8 cellular contexts compared by ENCODE assay signal in the genomic region with DNA sequence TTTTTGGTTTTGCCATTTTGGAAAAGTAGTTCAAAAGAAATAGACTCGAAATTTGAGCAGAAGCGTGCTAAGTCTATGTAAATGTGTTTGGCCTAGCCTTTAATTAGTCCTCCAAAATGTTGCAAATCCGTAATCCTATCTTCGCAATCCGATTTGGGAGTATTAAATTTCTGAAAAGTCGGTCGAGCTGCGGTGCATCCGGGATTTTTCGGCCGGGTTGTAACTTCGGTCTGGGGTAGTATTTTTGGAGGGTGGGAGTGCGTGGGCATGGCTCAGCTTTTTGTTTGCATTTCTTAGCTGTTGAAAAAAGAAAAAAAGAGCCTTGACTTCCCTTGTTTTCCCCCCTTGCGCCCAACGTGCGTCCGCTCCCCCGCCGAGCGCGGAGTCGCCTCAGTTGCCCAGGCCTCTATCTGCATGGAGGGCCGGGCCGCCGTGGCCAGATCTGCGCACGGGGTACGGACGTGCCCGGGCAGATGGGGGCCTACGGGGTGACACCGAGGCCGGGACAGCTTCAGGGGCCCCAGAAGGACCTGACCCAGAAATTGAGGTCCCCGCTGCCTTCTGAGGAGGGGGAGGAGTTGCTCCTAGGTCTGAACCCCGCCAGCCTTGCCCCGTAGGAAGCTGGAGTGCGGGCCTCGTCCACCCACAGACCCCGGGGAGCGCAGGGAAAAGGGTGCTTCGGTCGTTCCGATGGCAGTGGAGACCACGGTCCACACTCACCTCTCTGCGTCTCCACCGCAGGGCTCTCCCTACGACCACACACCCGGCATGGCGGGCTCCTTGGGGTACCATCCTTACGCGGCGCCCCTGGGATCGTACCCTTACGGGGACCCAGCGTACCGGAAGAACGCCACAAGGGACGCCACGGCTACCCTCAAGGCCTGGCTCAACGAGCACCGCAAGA. TPM values are rescaled to one million over a fixed set of nuclear protein-coding genes. Genes with fewer than 3 reads are reported as not detected.
A peak's percentile ranks its signal among the peaks of the same experiment; 100 is the strongest.
DNase-seq lines count a peak whose midpoint lies in the region; ATAC-seq and TF ChIP-seq lines count a peak whose summit lies in the region.

No MANE protein-coding gene starts in this region.

- TF ChIP-seq CTCF in GM13976 (IDR thresholded peaks at IDR 0.05; ENCODE audit: borderline replicate concordance, control extremely low read depth, extremely low read depth, insufficient read depth, missing control alignments): no peak
- TF ChIP-seq CTCF in PC-9 (conservative IDR thresholded peaks at IDR 0.05): no peak
- TF ChIP-seq CTCF in esophagus muscularis mucosa (IDR thresholded peaks at IDR 0.05): no peak

- WGBS in esophagus muscularis mucosa: 14% methylated on average over 41 of the region's 61 CpGs

- no peaks in the 10 kb centered on the region; the same call in 1 of the 2 replicates for H3F3A ChIP-seq in PC-9 (ENCODE audit: insufficient read depth, low read depth)

- H3K36me3 ChIP-seq in PC-9 (ENCODE audit: low read depth): no peaks in the 10 kb centered on the region
- H3K36me3 ChIP-seq in esophagus muscularis mucosa: peaks cover 0 to 4% (median 0%) of the 10 kb centered on the region in 4 donors

- no peaks in the 10 kb centered on the region for H3K9me2 ChIP-seq in PC-9 (ENCODE audit: insufficient read depth)

- H4K20me1 ChIP-seq in PC-9 (ENCODE audit: insufficient read depth): no peaks in the 10 kb centered on the region

- DNase-seq in GM13976 (ENCODE audit: low spot score) (peak; percentile 26), PC-9 (no peak), esophagus muscularis mucosa (ENCODE audit: extremely low spot score) (peak; percentile 62), retina (peak; percentile 66), inferior parietal cortex (ENCODE audit: extremely low spot score) (no peak), GDM1 (lab: John Stamatoyannopoulos, UW) (no peak)

- CTCF ChIA-PET in PC-9 (lab: Charles Lee): no interaction called here

- H3K79me2 ChIP-seq in PC-9 (ENCODE audit: low read depth): peaks cover 18% of the 10 kb centered on the region

- ATAC-seq in GM18519 (IDR thresholded peaks at IDR 0.05; ENCODE audit: low FRiP score, unreplicated experiment) (no peak), HG02981 (IDR thresholded peaks at IDR 0.05; ENCODE audit: unreplicated experiment) (no peak)

- no peak for TF ChIP-seq EP300 in esophagus muscularis mucosa (IDR thresholded peaks at IDR 0.05)

- peak overlapping the region; percentile 80 for H3K4me3 ChIP-seq in PC-9
- peak overlapping the region; percentile 60 to 65 (median 61) for H3K4me3 ChIP-seq in esophagus muscularis mucosa

- H3K4me2 ChIP-seq in PC-9: peak overlapping the region; percentile 90

- BruUV-seq in PC-9 (replicated peaks; lab: Mats Ljungman, UMichigan): no TSS peak

- H3K27ac ChIP-seq in PC-9: no peak overlapping the region
- no peak overlapping the region for H3K27ac ChIP-seq in esophagus muscularis mucosa (replicated peaks in 1 of 4)

- H3K9me3 ChIP-seq in PC-9 (ENCODE audit: insufficient read depth, low read depth) (no peaks in the 10 kb centered on the region), esophagus muscularis mucosa (no peaks in the 10 kb centered on the region)

- H3K27me3 ChIP-seq in PC-9 (ENCODE audit: insufficient read depth, low read depth) (no peaks in the 10 kb centered on the region), esophagus muscularis mucosa (peaks cover 14 to 99% (median 70%) of the 10 kb centered on the region in 4 donors)

- peak overlapping the region; percentile 91 for H2AFZ ChIP-seq in PC-9

- H3K4me1 ChIP-seq in PC-9 (replicated peaks; ENCODE audit: insufficient read depth): peaks cover 12% of the 10 kb centered on the region
- peaks cover 23 to 76% (median 67%) of the 10 kb centered on the region in 4 donors for H3K4me1 ChIP-seq in esophagus muscularis mucosa

- POLR2A ChIA-PET in PC-9 (lab: Charles Lee; ENCODE audit: unreplicated experiment): no interaction called here

- in situ Hi-C loops in GM13976 (cut with MboI; ENCODE audit: low sequenced_read_pairs, unreplicated experiment): loop anchor here (25.0 kb wide), 1 partner anchor 645 kb away; a partner anchor contains a TSS

- TF ChIP-seq POLR2A in esophagus muscularis mucosa (IDR thresholded peaks at IDR 0.05; ENCODE audit: low read depth): no peak

- intact Hi-C loops in PC-9 (cut with micrococcal nuclease; ENCODE audit: unreplicated experiment): no loop called here
- intact Hi-C loops in esophagus muscularis mucosa (cut with DNase I): loop anchor here (10.0 kb wide), 1 partner anchor 647 kb away; a partner anchor contains a TSS

RNA-seq across cellular contexts. Expression of a gene that starts 1.3 kb away (rescaled TPM):
- total RNA-seq in PC-9 (2021) (not detected in 2 replicates), esophagus muscularis mucosa (under 1 TPM in 1 of 4 donors, not detected in 3; 0.52 TPM)

Comparison
In these comparisons a context has a peak if more than half of its experiments do, and no peak if none do; other contexts are left out.
1. DNase-seq: peak in GM13976 (single experiment), esophagus muscularis mucosa (single experiment) and retina (single experiment); none in PC-9 (0 of 2), inferior parietal cortex (single experiment) and GDM1 (single experiment).